Comparison of ENCODE assay signal across 9 cellular contexts in genomic region chr6:133889557-133890301, GRCh38. TPM values are rescaled to one million over a fixed set of nuclear protein-coding genes. Genes with fewer than 3 reads are reported as not detected.
A peak's percentile ranks its signal among the peaks of the same experiment; 100 is the strongest.
DNase-seq lines count a peak whose midpoint lies in the region; ATAC-seq and TF ChIP-seq lines count a peak whose summit lies in the region.
"Had no signal": no experiment of that assay in that cellular context is flagged by ENCODE, and none has a peak within 500 bp of the region (broad histone marks: within the 10 kb centered on the region; RNA-seq: fewer than 3 reads in every experiment).

No MANE protein-coding gene starts in this region.

- peak overlapping the region; percentile 47 to 66 (median 56) for H3K4me3 ChIP-seq in heart right ventricle

- TF ChIP-seq CTCF in heart right ventricle (IDR thresholded peaks at IDR 0.05), result peak in 1 of 9 donors; percentile 15

- H3K27me3 ChIP-seq in heart right ventricle, result peaks cover 0 to 99% (median 85%) of the 10 kb centered on the region in 7 donors

- 3 to 5% methylated on average over 53 of the region's 53 CpGs for WGBS in heart right ventricle, 2 donors

- H3K9me3 Mint-ChIP-seq in activated T-helper 17 cell treated with anti-CD3 and anti-CD28 coated beads, Interleukin-2, amount 50 U/mL, for 72 hours, result peaks cover 4% of the 10 kb centered on the region

- H3K27ac ChIP-seq in heart right ventricle, result peak overlapping the region; percentile 55 to 89 (median 85)

- H3K4me1 Mint-ChIP-seq in activated T-helper 17 cell treated with anti-CD3 and anti-CD28 coated beads, Interleukin-2, amount 50 U/mL, for 72 hours, result peaks cover 17% of the 10 kb centered on the region

- H3K27ac Mint-ChIP-seq in activated T-helper 17 cell treated with anti-CD3 and anti-CD28 coated beads, Interleukin-2, amount 50 U/mL, for 72 hours, result no peak overlapping the region

- peak; percentile 68 for DNase-seq in Daoy (ENCODE audit: low read depth)
- DNase-seq in heart right ventricle, result peak in 1 of 2 donors; percentile 41
- DNase-seq in posterior vena cava (ENCODE audit: low spot score), result peak; percentile 81
- no peak for DNase-seq in SHP77 treated with DMSO at 0.1 percent for 48 hours (lab: John Stamatoyannopoulos, UW)
- no peak for DNase-seq in putamen (ENCODE audit: low spot score)
- DNase-seq: NK-92 treated with Interleukin-12 subunit alpha and Interleukin-12 subunit beta, amount 100 ng/mL, for 24 hours had no signal

- peak overlapping the region; percentile 31 for H3K4me3 Mint-ChIP-seq in activated T-helper 17 cell treated with anti-CD3 and anti-CD28 coated beads, Interleukin-2, amount 50 U/mL, for 72 hours

- no peaks in the 10 kb centered on the region for H3K9me3 ChIP-seq in heart right ventricle

- intact Hi-C loops in heart right ventricle (cut with DNase I), result loop anchor here in 3 of 10 donors (5.0 to 10.0 kb wide), 2 partner anchors 125 to 127 kb away; no protein-coding TSS in a partner anchor
- intact Hi-C loops in posterior vena cava (cut with DNase I), result loop anchor here in 1 of 2 donors (10.0 kb wide), 1 partner anchor 45 kb away; no protein-coding TSS in a partner anchor

- H3K36me3 ChIP-seq in heart right ventricle, result no peaks in the 10 kb centered on the region

- peaks cover 9% of the 10 kb centered on the region for H3K36me3 Mint-ChIP-seq in activated T-helper 17 cell treated with anti-CD3 and anti-CD28 coated beads, Interleukin-2, amount 50 U/mL, for 72 hours (ENCODE audit: low read depth)

- H3K27me3 Mint-ChIP-seq in activated T-helper 17 cell treated with anti-CD3 and anti-CD28 coated beads, Interleukin-2, amount 50 U/mL, for 72 hours, result peaks cover 76% of the 10 kb centered on the region

- H3K4me1 ChIP-seq in heart right ventricle, result peaks cover 0 to 50% (median 27%) of the 10 kb centered on the region in 9 donors

- peak; percentile 21 for ATAC-seq in activated T-helper 17 cell treated with anti-CD3 and anti-CD28 coated beads, Interleukin-2, amount 50 U/mL, for 72 hours (replicated peaks)
- peak; percentile 27 to 72 (median 35) for ATAC-seq in heart right ventricle
- no peak for ATAC-seq in GM19035 (IDR thresholded peaks at IDR 0.05; ENCODE audit: unreplicated experiment)
- no peak for ATAC-seq in GM18867 (IDR thresholded peaks at IDR 0.05; ENCODE audit: unreplicated experiment)

RNA-seq across cellular contexts. Expression of gene TCF21, which starts 0.8 kb away (rescaled TPM):
- not detected in 2 replicates for total RNA-seq in Daoy (2014; rRNA removed; shearing (Covaris generic))
- not detected for total RNA-seq in activated T-helper 17 cell treated with anti-CD3 and anti-CD28 coated beads, Interleukin-2, amount 50 U/mL, for 72 hours
- total RNA-seq in heart right ventricle (10 to 100 TPM in 1 of 10 donors, 1 to 10 TPM in 9; 1.3 to 16.6 (median 3.1) TPM), posterior vena cava (1 to 10 TPM; 1.9 to 4.5 TPM)
- polyA plus RNA-seq in heart right ventricle, result 1 to 10 TPM; 2.6 to 8.0 TPM

Comparison
In these comparisons a context has a peak if more than half of its experiments do, and no peak if none do; other contexts are left out.
1. DNase-seq: peak in Daoy (single experiment) and posterior vena cava (single experiment); none in SHP77 treated with DMSO at 0.1 percent for 48 hours (single experiment) and putamen (single experiment).
2. ATAC-seq: peak in activated T-helper 17 cell treated with anti-CD3 and anti-CD28 coated beads, Interleukin-2, amount 50 U/mL, for 72 hours (single experiment) and heart right ventricle (8 of 8); none in GM19035 (single experiment) and GM18867 (single experiment).